ENCODE assay signal across 34 cellular contexts in genomic region chr21:39911792-39912191, GRCh38. TPM values are rescaled to one million over a fixed set of nuclear protein-coding genes. Genes with fewer than 3 reads are reported as not detected.
DNase-seq lines count a peak whose midpoint lies in the region; ATAC-seq and TF ChIP-seq lines count a peak whose summit lies in the region.
"Had no signal": no experiment of that assay in that cellular context is flagged by ENCODE, and none has a peak within 500 bp of the region (broad histone marks: within the 10 kb centered on the region; RNA-seq: fewer than 3 reads in every experiment).

No MANE protein-coding gene starts in this region.

- H3K27me3 Mint-ChIP-seq in H9 (ENCODE audit: low read depth) = peaks cover 2% of the 10 kb centered on the region; the same call in 1 of the 2 replicates
- H3K27me3 Mint-ChIP-seq: activated CD4-positive, alpha-beta T cell treated with anti-CD3 and anti-CD28 coated beads for 36 hours had no signal

- H3K4me1 ChIP-seq in H9 (ENCODE audit: insufficient read depth, low read length) (no peaks in the 10 kb centered on the region), psoas muscle (no peaks in the 10 kb centered on the region)
- H3K4me1 ChIP-seq: right atrium auricular region, uterus had no signal

- H3K4ac ChIP-seq in H9 (ENCODE audit: low read depth, low read length) = no peak overlapping the region

- H2BK20ac ChIP-seq in H9 (ENCODE audit: low read depth, low read length, poor library complexity, severe bottlenecking) = no peak overlapping the region

- no peak overlapping the region for H3K9ac ChIP-seq in H9 (ENCODE audit: extremely low read depth, insufficient read length, low read length)
- H3K9ac ChIP-seq: KMS-11, parathyroid adenoma had no signal

- H3K14ac ChIP-seq in H9 (ENCODE audit: insufficient read depth, low read length) = no peak overlapping the region

- no peak overlapping the region for H4K8ac ChIP-seq in H9 (replicated peaks; ENCODE audit: insufficient read length, low read depth, low read length)

- peaks cover 3% of the 10 kb centered on the region for H4K20me1 ChIP-seq in H9 (ENCODE audit: control insufficient read depth, insufficient read depth, insufficient read length)

- H3K4me3 Mint-ChIP-seq in H9 = no peak overlapping the region
- H3K4me3 Mint-ChIP-seq: activated CD4-positive, alpha-beta T cell treated with anti-CD3 and anti-CD28 coated beads for 36 hours; activated CD8-positive, alpha-beta T cell treated with anti-CD3 and anti-CD28 coated beads for 36 hours; activated naive CD4-positive, alpha-beta T cell treated with anti-CD3 and anti-CD28 coated beads for 36 hours; activated T-helper 1 cell treated with anti-CD3 and anti-CD28 coated beads, Interleukin-12 subunit alpha, Interleukin-12 subunit beta, Interleukin-2, Interleukin-4 antibody, amounts not matched to agents 30 ng/mL and 10 ng/mL and 1 ng/mL, durations not matched to agents 14 hours and 24 hours and 36 hours; CD14-positive monocyte; stimulated activated naive CD8-positive, alpha-beta T cell treated with anti-CD3 and anti-CD28 coated beads, Interleukin-15, Interleukin-2, amounts not matched to agents 100 ng/mL and 50 ng/mL, for 24 hours had no signal

- peaks cover 9 to 11% of the 10 kb centered on the region in 2 experiments for H3K4me1 Mint-ChIP-seq in H9
- H3K4me1 Mint-ChIP-seq: activated CD4-positive, alpha-beta T cell treated with anti-CD3 and anti-CD28 coated beads for 36 hours; CD14-positive monocyte had no signal

- H3K79me2 ChIP-seq in H9 (ENCODE audit: insufficient read depth, low read length) = no peaks in the 10 kb centered on the region
- H3K79me2 ChIP-seq: parathyroid adenoma had no signal

- no peaks in the 10 kb centered on the region for H3K9me3 ChIP-seq in H9 (ENCODE audit: control insufficient read depth, low read depth, low read length)
- H3K9me3 ChIP-seq in psoas muscle = no peaks in the 10 kb centered on the region
- H3K9me3 ChIP-seq: MG63, right atrium auricular region, thyroid gland, uterus had no signal

- no peak overlapping the region for H2BK12ac ChIP-seq in H9 (ENCODE audit: insufficient read length, low read depth, low read length)

- H3K27me3 ChIP-seq in H9 (ENCODE audit: insufficient read depth, low read length) (no peaks in the 10 kb centered on the region), psoas muscle (ENCODE audit: insufficient read depth in 3 of 3, low read length in 2 of 3) (no peaks in the 10 kb centered on the region)
- H3K27me3 ChIP-seq: MG63, right atrium auricular region, thyroid gland, uterus had no signal

- no peak overlapping the region for H4K5ac ChIP-seq in H9 (ENCODE audit: insufficient read length, low read depth, low read length)

- DNase-seq in NCI-H1417 (lab: John Stamatoyannopoulos, UW) (peak; percentile 27 to 64 (median 34)), NCI-H1417 treated with DMSO at 0.1 percent for 48 hours (lab: John Stamatoyannopoulos, UW) (no peak), NCI-H1105 treated with DMSO at 0.1 percent for 48 hours (lab: John Stamatoyannopoulos, UW) (peak; percentile 86), NCI-H2227 treated with DMSO at 0.1 percent for 48 hours (lab: John Stamatoyannopoulos, UW) (peak; percentile 28), islet precursor cell (peak; percentile 1), H9 (no peak), psoas muscle (no peak)
- DNase-seq: activated CD4-positive, alpha-beta T cell treated with anti-CD3 and anti-CD28 coated beads for 36 hours; activated CD8-positive, alpha-beta memory T cell treated with anti-CD3 and anti-CD28 coated beads, Interleukin-2, amount 50 U/mL, for 48 hours; activated CD8-positive, alpha-beta T cell treated with anti-CD3 and anti-CD28 coated beads for 36 hours; activated naive CD4-positive, alpha-beta T cell treated with anti-CD3 and anti-CD28 coated beads for 36 hours; central memory CD4-positive, alpha-beta T cell; cortex of kidney; HCEC 1CT; left ventricle myocardium superior; MG63; NCI-H1436 treated with DMSO at 0.1 percent for 48 hours; SIG-M5; SW 1271; T-helper 9 cell; uterus had no signal

- no peak overlapping the region for H2BK120ac ChIP-seq in H9 (ENCODE audit: low read depth, low read length, poor library complexity, severe bottlenecking)

- no peak overlapping the region for H3K18ac ChIP-seq in H9 (ENCODE audit: insufficient read length, low read depth, low read length)

- H2AFZ ChIP-seq in H9 (ENCODE audit: low read length) = no peak overlapping the region
- H2AFZ ChIP-seq: parathyroid adenoma had no signal

- ATAC-seq in GM19397 (IDR thresholded peaks at IDR 0.05; ENCODE audit: unreplicated experiment) (no peak), psoas muscle (no peak)
- ATAC-seq: activated CD4-positive, alpha-beta T cell treated with anti-CD3 and anti-CD28 coated beads for 36 hours; activated CD8-positive, alpha-beta T cell treated with anti-CD3 and anti-CD28 coated beads for 36 hours; left ventricle myocardium superior; Panc1 had no signal

- no peak overlapping the region for H3K56ac ChIP-seq in H9 (ENCODE audit: insufficient read length, low read depth, low read length)

- no peak overlapping the region for H4K91ac ChIP-seq in H9 (ENCODE audit: insufficient read length, low read depth, low read length)

- no peak overlapping the region for H2BK15ac ChIP-seq in H9 (ENCODE audit: low read depth, low read length)

- no peaks in the 10 kb centered on the region; a peak in 1 of 5 replicates for H3K9me3 Mint-ChIP-seq in H9

- no CpG with 5 or more reads among the region's 3 CpGs for WGBS in H9 (ENCODE audit: extremely low coverage, insufficient read length, low lambda C conversion rate)
- 9 to 12% (median 10%) methylated on average over 3 of the region's 3 CpGs for WGBS in psoas muscle, 3 donors

- H3K36me3 ChIP-seq in psoas muscle (ENCODE audit: insufficient read depth in 1 of 2, low read depth in 1 of 2) = no peaks in the 10 kb centered on the region
- H3K36me3 ChIP-seq: MG63, right atrium auricular region, thyroid gland, uterus had no signal

- intact Hi-C loops in psoas muscle (cut with DNase I) = no loop called here

- H3K23me2 ChIP-seq in H9 (ENCODE audit: insufficient read length, low read depth, low read length, poor library complexity, severe bottlenecking) = no peaks in the 10 kb centered on the region

- no peak overlapping the region for H2BK5ac ChIP-seq in H9 (ENCODE audit: insufficient read length, low read length)

- H3K4me3 ChIP-seq in psoas muscle = no peak overlapping the region
- H3K4me3 ChIP-seq: MG63, right atrium auricular region, smooth muscle cell, thyroid gland, uterus had no signal

- no peak for TF ChIP-seq CTCF in H9 (conservative IDR thresholded peaks at IDR 0.05)
- no peak for TF ChIP-seq CTCF in psoas muscle (IDR thresholded peaks at IDR 0.05)

- H3K23ac ChIP-seq in H9 (ENCODE audit: insufficient read length, low read depth, low read length) = no peak overlapping the region

- H3K79me1 ChIP-seq in H9 (ENCODE audit: insufficient read depth, low read depth, low read length, poor library complexity, severe bottlenecking) = no peaks in the 10 kb centered on the region

- H3K27ac Mint-ChIP-seq in H9 = no peak overlapping the region
- H3K27ac Mint-ChIP-seq: activated CD4-positive, alpha-beta T cell treated with anti-CD3 and anti-CD28 coated beads for 36 hours; activated CD8-positive, alpha-beta T cell treated with anti-CD3 and anti-CD28 coated beads for 36 hours; activated naive CD4-positive, alpha-beta T cell treated with anti-CD3 and anti-CD28 coated beads for 36 hours; activated T-helper 1 cell treated with anti-CD3 and anti-CD28 coated beads, Interleukin-12 subunit alpha, Interleukin-12 subunit beta, Interleukin-2, Interleukin-4 antibody, amounts not matched to agents 30 ng/mL and 10 ng/mL and 1 ng/mL, durations not matched to agents 14 hours and 24 hours and 36 hours; CD14-positive monocyte; stimulated activated naive CD8-positive, alpha-beta T cell treated with anti-CD3 and anti-CD28 coated beads, Interleukin-15, Interleukin-2, amounts not matched to agents 100 ng/mL and 50 ng/mL, for 24 hours had no signal

- H3K4me2 ChIP-seq in H9 (ENCODE audit: insufficient read depth, insufficient read length, low read length) = no peak overlapping the region
- H3K4me2 ChIP-seq: KMS-11, smooth muscle cell had no signal

- H3T11ph ChIP-seq in H9 (ENCODE audit: low read length) = no peak overlapping the region

- peaks cover 0 to 2% (median 0%) of the 10 kb centered on the region in 3 experiments; a peak in 1 of 7 replicates for H3K36me3 Mint-ChIP-seq in H9 (ENCODE audit: insufficient read depth in 1 of 3, low read depth in 3 of 3)
- H3K36me3 Mint-ChIP-seq: CD14-positive monocyte had no signal

- no peak overlapping the region for H2AK5ac ChIP-seq in H9 (ENCODE audit: insufficient read length, low read length)

- no peak overlapping the region for H3K27ac ChIP-seq in H9 (ENCODE audit: insufficient read length, low read depth, low read length)
- no peak overlapping the region for H3K27ac ChIP-seq in psoas muscle
- H3K27ac ChIP-seq: KMS-11, parathyroid adenoma, right atrium auricular region, uterus had no signal

RNA-seq across cellular contexts. Expression of gene PCP4, which starts 44.6 kb away (rescaled TPM):
- 0.59 and 0.77 TPM in 2 replicates for total RNA-seq in H9 (2021)
- total RNA-seq in psoas muscle = not detected
- polyA plus RNA-seq in psoas muscle = under 1 TPM in 1 of 3 donors, not detected in 2; 0.06 TPM
- total RNA-seq: activated CD4-positive, alpha-beta T cell treated with anti-CD3 and anti-CD28 coated beads for 36 hours; activated CD8-positive, alpha-beta T cell treated with anti-CD3 and anti-CD28 coated beads for 36 hours; activated naive CD4-positive, alpha-beta T cell treated with anti-CD3 and anti-CD28 coated beads for 36 hours; activated T-helper 1 cell treated with anti-CD3 and anti-CD28 coated beads, Interleukin-12 subunit alpha, Interleukin-12 subunit beta, Interleukin-2, Interleukin-4 antibody, amounts not matched to agents 30 ng/mL and 10 ng/mL and 1 ng/mL, durations not matched to agents 14 hours and 24 hours and 36 hours; mesenteric fat pad; myocyte; smooth muscle cell had no signal
- polyA plus RNA-seq: CD14-positive monocyte, keratinocyte, smooth muscle cell had no signal

Comparison
In these comparisons a context has a peak if more than half of its experiments do, and no peak if none do; other contexts are left out.
1. DNase-seq: peak in NCI-H1417 (3 of 3), NCI-H1105 treated with DMSO at 0.1 percent for 48 hours (single experiment), NCI-H2227 treated with DMSO at 0.1 percent for 48 hours (single experiment) and islet precursor cell (single experiment); none in NCI-H1417 treated with DMSO at 0.1 percent for 48 hours (single experiment), H9 (single experiment) and psoas muscle (0 of 2).